Comparison of ENCODE assay signal across 14 cellular contexts in the genomic region with DNA sequence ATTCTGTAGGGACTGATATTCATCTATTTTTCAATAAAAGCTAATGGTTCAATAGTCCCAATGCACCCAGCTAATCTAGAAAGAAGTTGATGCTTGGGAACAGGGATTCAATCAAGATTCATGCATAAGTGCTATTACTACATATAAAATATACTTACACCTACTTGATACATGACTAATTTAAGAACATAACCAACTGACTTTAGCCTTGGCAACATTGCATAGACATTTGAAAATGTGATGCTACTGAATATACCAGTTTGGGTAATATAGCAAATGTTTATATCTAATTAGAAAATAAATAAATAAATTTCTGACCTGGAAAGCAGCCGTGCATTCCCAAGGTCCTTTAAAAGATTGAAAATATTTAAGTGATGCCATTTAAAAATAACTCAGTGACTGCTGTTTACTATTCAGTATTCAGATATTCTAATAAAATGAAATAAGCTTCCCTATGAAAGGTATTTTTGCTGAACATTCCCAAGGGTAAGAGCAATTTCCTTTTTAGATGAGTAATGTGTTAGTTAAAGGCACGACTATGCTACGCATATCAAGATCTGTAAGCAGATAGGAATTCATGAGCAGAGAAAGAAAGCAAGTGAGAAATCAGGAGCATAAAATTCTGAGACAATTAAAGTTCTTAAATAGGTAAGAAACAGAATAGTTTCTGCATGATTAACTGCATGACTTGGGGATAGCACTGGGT.
DNase-seq lines count a peak whose midpoint lies in the region; ATAC-seq and TF ChIP-seq lines count a peak whose summit lies in the region.
"Had no signal": no experiment of that assay in that cellular context is flagged by ENCODE, and none has a peak within 500 bp of the region (broad histone marks: within the 10 kb centered on the region; RNA-seq: fewer than 3 reads in every experiment).

No MANE protein-coding gene starts in this region.

- H2BK15ac ChIP-seq in mesendoderm (replicated peaks; ENCODE audit: low read depth), result no peak overlapping the region

- no peak overlapping the region for H3K9ac ChIP-seq in mesendoderm (ENCODE audit: low read length)

- DNase-seq in Caki2 (ENCODE audit: low read depth) (peak; percentile 81), NCI-H460 (ENCODE audit: extremely low read depth, low read depth) (peak; percentile 76), choroid plexus epithelial cell (ENCODE audit: low read depth) (peak; percentile 90), mesendoderm (peak; percentile 79), stomach (no peak), NCI-H1436 (lab: John Stamatoyannopoulos, UW) (no peak), head of caudate nucleus (no peak)
- DNase-seq: activated CD4-positive, alpha-beta memory T cell treated with anti-CD3 and anti-CD28 coated beads, Interleukin-2, amount 10 ng/mL, durations not matched to agents 7 days and 5 days; activated naive CD4-positive, alpha-beta T cell treated with anti-CD3 and anti-CD28 coated beads for 36 hours; naive thymus-derived CD8-positive, alpha-beta T cell; NCI-H524 treated with DMSO at 0.1 percent for 48 hours; stimulated activated CD8-positive, alpha-beta memory T cell treated with anti-CD3 and anti-CD28 coated beads, Interleukin-4, amount 100 ng/mL, for 48 hours; uterus had no signal

- H4K8ac ChIP-seq in mesendoderm (ENCODE audit: low read depth, low read length), result no peak overlapping the region

- TF ChIP-seq POLR2A in stomach (IDR thresholded peaks at IDR 0.05), result no peak

- H3K79me2 ChIP-seq in mesendoderm (ENCODE audit: control insufficient read depth, insufficient read depth, low read length), result no peaks in the 10 kb centered on the region

- in situ Hi-C loops in Caki2 (cut with HindIII; ENCODE audit: low pct_unique_long_range_greater_than_20kb, low sequenced_read_pairs), result no loop called here

- H3K27me3 ChIP-seq in mesendoderm (ENCODE audit: insufficient read depth, low read length, poor library complexity) (no peaks in the 10 kb centered on the region), stomach (no peaks in the 10 kb centered on the region)
- H3K27me3 ChIP-seq: uterus had no signal

- no peak for TF ChIP-seq CTCF in choroid plexus epithelial cell (conservative IDR thresholded peaks at IDR 0.05; ENCODE audit: low read depth, low read length)
- TF ChIP-seq CTCF in stomach (IDR thresholded peaks at IDR 0.05), result no peak

- no peaks in the 10 kb centered on the region for H3K79me1 ChIP-seq in mesendoderm (ENCODE audit: low read length)

- H2AK5ac ChIP-seq in mesendoderm (ENCODE audit: low read length), result no peak overlapping the region

- no peak overlapping the region for H3K4ac ChIP-seq in mesendoderm (ENCODE audit: low read depth, low read length)

- H3K23ac ChIP-seq in mesendoderm (ENCODE audit: low read length), result no peak overlapping the region

- H2BK5ac ChIP-seq in mesendoderm (ENCODE audit: low read length), result no peak overlapping the region

- no peak overlapping the region for H3K4me2 ChIP-seq in mesendoderm (ENCODE audit: low read length)

- intact Hi-C loops in stomach (cut with DNase I; ENCODE audit: low total_unique reads), result no loop called here
- intact Hi-C loops in head of caudate nucleus (cut with DNase I), result no loop called here

- no peaks in the 10 kb centered on the region for H3K9me3 ChIP-seq in stomach
- H3K9me3 ChIP-seq: uterus had no signal

- no peaks in the 10 kb centered on the region for H3K36me3 ChIP-seq in mesendoderm (ENCODE audit: control insufficient read depth, insufficient read depth, low read length)
- no peaks in the 10 kb centered on the region for H3K36me3 ChIP-seq in stomach
- H3K36me3 ChIP-seq: uterus had no signal

- no peak overlapping the region for H3K18ac ChIP-seq in mesendoderm (ENCODE audit: low read length)

- no peak overlapping the region for H3K27ac ChIP-seq in mesendoderm (ENCODE audit: low read depth, low read length)
- H3K27ac ChIP-seq in stomach, result no peak overlapping the region
- H3K27ac ChIP-seq: uterus had no signal

- H3K56ac ChIP-seq in mesendoderm (ENCODE audit: low read length), result no peak overlapping the region

- H2BK120ac ChIP-seq in mesendoderm (ENCODE audit: low read depth, low read length), result no peak overlapping the region

- H4K5ac ChIP-seq in mesendoderm (ENCODE audit: low read length), result no peak overlapping the region

- WGBS in mesendoderm (ENCODE audit: extremely low coverage, insufficient coverage, low lambda C conversion rate), result no CpG with 5 or more reads among the region's 3 CpGs
- 54 to 71% (median 68%) methylated on average over 3 of the region's 3 CpGs for WGBS in stomach, 5 donors

- H3K4me1 ChIP-seq in mesendoderm (ENCODE audit: control insufficient read depth, low read depth, low read length), result no peaks in the 10 kb centered on the region
- no peaks in the 10 kb centered on the region for H3K4me1 ChIP-seq in stomach
- H3K4me1 ChIP-seq: uterus had no signal

- no peak for ATAC-seq in HG02852 (IDR thresholded peaks at IDR 0.05; ENCODE audit: unreplicated experiment)
- ATAC-seq: naive thymus-derived CD8-positive, alpha-beta T cell had no signal

- H3K4me3 ChIP-seq in choroid plexus epithelial cell (ENCODE audit: low read depth, low read length) (no peak overlapping the region), mesendoderm (ENCODE audit: low read length) (no peak overlapping the region), stomach (no peak overlapping the region)
- H3K4me3 ChIP-seq: uterus had no signal

- TF ChIP-seq EP300 in stomach (IDR thresholded peaks at IDR 0.05), result no peak

Comparison
In these comparisons a context has a peak if more than half of its experiments do, and no peak if none do; other contexts are left out.
1. DNase-seq: peak in Caki2 (single experiment), NCI-H460 (single experiment), choroid plexus epithelial cell (single experiment) and mesendoderm (single experiment); none in stomach (single experiment), NCI-H1436 (single experiment) and head of caudate nucleus (0 of 42).